Comparison of ENCODE assay signal across 8 cellular contexts in the genomic region with DNA sequence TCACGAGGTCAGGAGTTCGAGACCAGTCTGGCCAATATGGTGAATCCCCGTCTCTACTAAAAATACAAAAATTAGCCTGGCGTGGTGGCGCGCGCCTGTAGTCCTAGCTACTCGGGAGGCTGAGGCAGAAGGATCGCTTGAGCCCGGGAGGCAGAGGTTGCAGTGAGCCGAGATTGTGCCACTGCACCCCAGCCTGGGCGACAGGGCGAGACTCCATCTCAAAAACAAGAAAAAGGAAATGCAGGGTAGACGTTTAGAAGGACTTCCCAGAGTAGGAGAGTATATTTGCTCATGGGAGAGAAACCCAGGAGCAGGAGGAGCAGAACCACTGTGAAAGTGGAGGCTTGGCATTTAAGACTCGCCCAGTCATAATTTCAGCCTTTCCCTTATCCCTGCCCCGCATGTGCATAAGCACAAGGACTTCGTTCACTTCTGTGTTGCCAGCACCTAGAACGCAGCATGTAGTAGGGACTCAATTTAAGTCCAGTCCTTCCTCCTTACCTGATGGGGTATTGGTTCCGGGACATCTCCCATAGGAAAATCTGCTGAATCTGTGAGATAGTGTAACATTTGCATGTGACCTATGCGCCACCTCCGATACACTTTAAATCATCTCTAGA. TPM values are rescaled to one million over a fixed set of nuclear protein-coding genes. Genes with fewer than 3 reads are reported as not detected.
DNase-seq lines count a peak whose midpoint lies in the region; ATAC-seq and TF ChIP-seq lines count a peak whose summit lies in the region.

No MANE protein-coding gene starts in this region.

- no peak for TF ChIP-seq POLR2A in breast epithelium (IDR thresholded peaks at IDR 0.05)

- peak overlapping the region; percentile 97 for H3K27ac Mint-ChIP-seq in stimulated activated naive CD8-positive, alpha-beta T cell treated with anti-CD3 and anti-CD28 coated beads, Interleukin-15, Interleukin-2, amounts not matched to agents 100 ng/mL and 50 ng/mL, for 24 hours
- peak overlapping the region; percentile 93 to 100 (median 99) for H3K27ac Mint-ChIP-seq in naive thymus-derived CD4-positive, alpha-beta T cell

- H3K36me3 Mint-ChIP-seq in stimulated activated naive CD8-positive, alpha-beta T cell treated with anti-CD3 and anti-CD28 coated beads, Interleukin-15, Interleukin-2, amounts not matched to agents 100 ng/mL and 50 ng/mL, for 24 hours (ENCODE audit: low read depth), result no peaks in the 10 kb centered on the region
- H3K36me3 Mint-ChIP-seq in naive thymus-derived CD4-positive, alpha-beta T cell, result peaks cover 0 to 10% (median 0%) of the 10 kb centered on the region in 5 donors

- H3K4me3 Mint-ChIP-seq in stimulated activated naive CD8-positive, alpha-beta T cell treated with anti-CD3 and anti-CD28 coated beads, Interleukin-15, Interleukin-2, amounts not matched to agents 100 ng/mL and 50 ng/mL, for 24 hours, result peak overlapping the region; percentile 78
- H3K4me3 Mint-ChIP-seq in naive thymus-derived CD4-positive, alpha-beta T cell, result peak overlapping the region; percentile 71 to 92 (median 88)

- no peak for ATAC-seq in stimulated activated naive CD8-positive, alpha-beta T cell treated with anti-CD3 and anti-CD28 coated beads, Interleukin-15, Interleukin-2, amounts not matched to agents 100 U/mL and 50 U/mL, for 24 hours
- no peak for ATAC-seq in naive thymus-derived CD4-positive, alpha-beta T cell
- no peak for ATAC-seq in aorta (ENCODE audit: low FRiP score)
- ATAC-seq in HG03135 (IDR thresholded peaks at IDR 0.05; ENCODE audit: unreplicated experiment), result no peak

- H3K36me3 ChIP-seq in breast epithelium (no peaks in the 10 kb centered on the region), aorta (ENCODE audit: control insufficient read depth in 1 of 2, insufficient read depth in 2 of 2, low read length in 1 of 2) (no peaks in the 10 kb centered on the region)
- H3K36me3 ChIP-seq in naive thymus-derived CD4-positive, alpha-beta T cell (ENCODE audit: control insufficient read depth in 2 of 3, insufficient read depth in 3 of 3, low read length in 3 of 3), result no peaks in the 10 kb centered on the region

- H3K27ac ChIP-seq in breast epithelium, result peak overlapping the region; percentile 98 to 100
- H3K27ac ChIP-seq in naive thymus-derived CD4-positive, alpha-beta T cell (ENCODE audit: low read depth, low read length), result peak overlapping the region; percentile 99
- peak overlapping the region; percentile 40 to 87 for H3K27ac ChIP-seq in aorta (ENCODE audit: low read depth in 1 of 2, low read length in 2 of 2)

- WGBS in aorta, 2 donors, result 79 to 83% methylated on average over 21 of the region's 21 CpGs

- H3K9me3 ChIP-seq in breast epithelium (no peaks in the 10 kb centered on the region), aorta (ENCODE audit: control insufficient read depth, low read length) (no peaks in the 10 kb centered on the region)
- no peaks in the 10 kb centered on the region for H3K9me3 ChIP-seq in naive thymus-derived CD4-positive, alpha-beta T cell (ENCODE audit: control insufficient read depth in 2 of 3, low read length in 3 of 3)

- H3K27me3 Mint-ChIP-seq in stimulated activated naive CD8-positive, alpha-beta T cell treated with anti-CD3 and anti-CD28 coated beads, Interleukin-15, Interleukin-2, amounts not matched to agents 100 ng/mL and 50 ng/mL, for 24 hours, result no peaks in the 10 kb centered on the region
- no peaks in the 10 kb centered on the region for H3K27me3 Mint-ChIP-seq in naive thymus-derived CD4-positive, alpha-beta T cell

- H3K27me3 ChIP-seq in breast epithelium (no peaks in the 10 kb centered on the region), aorta (ENCODE audit: control insufficient read depth in 1 of 2, insufficient read depth in 2 of 2, low read length in 1 of 2) (no peaks in the 10 kb centered on the region)
- H3K27me3 ChIP-seq in naive thymus-derived CD4-positive, alpha-beta T cell (ENCODE audit: control insufficient read depth in 2 of 2, insufficient read depth in 2 of 2, low read length in 2 of 2), result no peaks in the 10 kb centered on the region

- H3K4me3 ChIP-seq in breast epithelium, result peak overlapping the region; percentile 21 to 63 (median 36)
- H3K4me3 ChIP-seq in naive thymus-derived CD4-positive, alpha-beta T cell (ENCODE audit: low read length), result peak overlapping the region; percentile 24
- no peak overlapping the region for H3K4me3 ChIP-seq in aorta (ENCODE audit: low read length in 2 of 2)

- CTCF ChIA-PET in naive thymus-derived CD4-positive, alpha-beta T cell (lab: Charles Lee), result no interaction called here

- H3K4me1 Mint-ChIP-seq in stimulated activated naive CD8-positive, alpha-beta T cell treated with anti-CD3 and anti-CD28 coated beads, Interleukin-15, Interleukin-2, amounts not matched to agents 100 ng/mL and 50 ng/mL, for 24 hours (ENCODE audit: low read depth), result peaks cover 78% of the 10 kb centered on the region
- peaks cover 47 to 77% (median 73%) of the 10 kb centered on the region in 7 donors for H3K4me1 Mint-ChIP-seq in naive thymus-derived CD4-positive, alpha-beta T cell

- intact Hi-C loops in breast epithelium (cut with DNase I; ENCODE audit: low total_unique reads), result no loop called here
- intact Hi-C loops in naive thymus-derived CD4-positive, alpha-beta T cell (cut with micrococcal nuclease), result loop anchor here (1.0 to 10.0 kb wide), 16 partner anchors 25 to 1501 kb away; a partner anchor contains a TSS
- intact Hi-C loops in aorta (cut with DNase I), result no loop called here

- POLR2A ChIA-PET in naive thymus-derived CD4-positive, alpha-beta T cell (lab: Charles Lee), result interaction anchor here (1.1 to 14.4 kb wide), 8 partner anchors 10 to 173 kb away, joined by 3 to 256 read pairs (median 9); a partner anchor contains a TSS

- H3K4me1 ChIP-seq in breast epithelium (peaks cover 17 to 18% of the 10 kb centered on the region in 2 donors), aorta (ENCODE audit: control insufficient read depth in 1 of 2, insufficient read depth in 2 of 2, low read length in 2 of 2) (peaks cover 2 to 3% of the 10 kb centered on the region in 2 donors)
- H3K4me1 ChIP-seq in naive thymus-derived CD4-positive, alpha-beta T cell (ENCODE audit: control insufficient read depth in 2 of 2, insufficient read depth in 2 of 2, low read length in 2 of 2), result peaks cover 60 to 62% of the 10 kb centered on the region in 2 donors

- H3K9me3 Mint-ChIP-seq in stimulated activated naive CD8-positive, alpha-beta T cell treated with anti-CD3 and anti-CD28 coated beads, Interleukin-15, Interleukin-2, amounts not matched to agents 100 ng/mL and 50 ng/mL, for 24 hours, result no peaks in the 10 kb centered on the region
- H3K9me3 Mint-ChIP-seq in naive thymus-derived CD4-positive, alpha-beta T cell, result peaks cover 0 to 6% (median 0%) of the 10 kb centered on the region in 11 donors

- no peak for DNase-seq in stimulated activated naive CD8-positive, alpha-beta T cell treated with anti-CD3 and anti-CD28 coated beads, Interleukin-15, Interleukin-2, amounts not matched to agents 100 U/mL and 50 U/mL, for 24 hours
- DNase-seq in breast epithelium (ENCODE audit: low spot score in 2 of 2), result no peak
- DNase-seq in naive thymus-derived CD4-positive, alpha-beta T cell, result peak in 1 of 9 donors; percentile 6
- DNase-seq in aorta, result no peak
- no peak for DNase-seq in NCI-H510A (lab: John Stamatoyannopoulos, UW)
- DNase-seq in AG08395 (ENCODE audit: low spot score), result no peak

- TF ChIP-seq CTCF in breast epithelium (IDR thresholded peaks at IDR 0.05), result no peak

RNA-seq across cellular contexts. Expression of a gene that starts 5.2 kb away (rescaled TPM):
- total RNA-seq in breast epithelium (10 to 100 TPM; 25.8 to 34.9 (median 32.1) TPM), aorta (10 to 100 TPM; 82.1 to 95.8 TPM)
- 100 to 1,000 TPM in 2 of 5 experiments, 10 to 100 TPM in 3; 48.1 to 190 (median 67.7) TPM for total RNA-seq in naive thymus-derived CD4-positive, alpha-beta T cell
- 10 to 100 TPM in 1 of 2 donors, 1 to 10 TPM in 1; 4.5 to 10.0 TPM for polyA plus RNA-seq in naive thymus-derived CD4-positive, alpha-beta T cell
- polyA plus RNA-seq in aorta, result 10 to 100 TPM in 1 of 2 donors, 1 to 10 TPM in 1; 8.1 to 27.4 TPM

Comparison
In these comparisons a context has a peak if more than half of its experiments do, and no peak if none do; other contexts are left out.
1. H3K4me3 ChIP-seq: peak in breast epithelium (3 of 3) and naive thymus-derived CD4-positive, alpha-beta T cell (single experiment); none in aorta (0 of 2).
2. intact Hi-C loops: an anchor here in naive thymus-derived CD4-positive, alpha-beta T cell (1.0 to 10.0 kb wide); none called in breast epithelium and aorta.
3. Peak in every context shown above with its lines, with median percentiles within 50 percentile points of each other: H3K27ac ChIP-seq.